Comparison of ENCODE assay signal across 22 cellular contexts in the genomic region with DNA sequence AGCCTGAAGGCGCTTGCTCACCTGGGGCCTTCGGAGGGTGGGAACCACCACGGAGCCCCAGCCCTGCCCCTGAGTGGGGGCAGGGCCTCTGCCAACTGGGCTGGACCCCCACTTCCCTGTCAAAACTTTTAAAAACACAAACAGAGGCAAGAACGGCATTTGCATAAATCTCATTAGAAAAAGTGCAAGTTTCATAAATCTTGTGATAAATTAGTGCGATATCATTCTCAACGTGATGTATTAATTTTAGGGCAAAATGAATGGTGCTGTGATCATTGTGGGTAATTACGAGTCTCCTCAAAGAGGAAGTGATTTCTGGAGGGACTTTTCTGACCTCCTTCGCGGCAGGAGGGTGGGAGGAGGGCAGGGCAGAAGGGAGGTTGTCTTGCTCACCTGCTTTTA.
DNase-seq lines count a peak whose midpoint lies in the region; ATAC-seq, FAIRE-seq and TF ChIP-seq lines count a peak whose summit lies in the region.
"Had no signal": no experiment of that assay in that cellular context is flagged by ENCODE, and none has a peak within 500 bp of the region (broad histone marks: within the 10 kb centered on the region; RNA-seq: fewer than 3 reads in every experiment).

No MANE protein-coding gene starts in this region.

- DNase-seq in GM12891 (ENCODE audit: insufficient read length, low spot score) (peak; percentile 40), NB4 (ENCODE audit: low read depth) (peak; percentile 42), memory B cell (ENCODE audit: low spot score in 2 of 2) (peak; percentile 20 to 62), NCI-H1436 treated with DMSO at 0.1 percent for 48 hours (lab: John Stamatoyannopoulos, UW) (no peak), cerebellar nuclear complex (lab: John Stamatoyannopoulos, UW) (no peak)
- DNase-seq: AML-193; COR-L47; H9; KG1; mammary epithelial cell; NCI-H2227 treated with DMSO at 0.1 percent for 48 hours; Right ventricle myocardium superior; stimulated activated CD4-positive, alpha-beta T cell treated with anti-CD3 and anti-CD28 coated beads, Interleukin-4, amount 100 ng/mL, for 1 hour had no signal

- H3K36me3 Mint-ChIP-seq in memory B cell, result no peaks in the 10 kb centered on the region
- H3K36me3 Mint-ChIP-seq: natural killer cell treated with Interleukin-12 subunit alpha and Interleukin-12 subunit beta and Interleukin-15 and Interleukin-18, amount 100 ng/mL, for 72 hours; WTC11 had no signal

- peaks cover 11% of the 10 kb centered on the region for H3K4me1 Mint-ChIP-seq in memory B cell

- TF ChIP-seq POLR2A in GM12891 (IDR thresholded peaks at IDR 0.05; ENCODE audit: low read depth, low read length), result no peak
- TF ChIP-seq POLR2A in NB4 (IDR thresholded peaks at IDR 0.05; ENCODE audit: extremely low read depth, insufficient read length), result no peak

- H3K4me3 ChIP-seq in NB4 (ENCODE audit: low read depth, low read length), result no peak overlapping the region
- H3K4me3 ChIP-seq: skin epidermis had no signal

- peaks cover 5% of the 10 kb centered on the region for H3K27me3 Mint-ChIP-seq in memory B cell

- no peak overlapping the region for H3K4me3 Mint-ChIP-seq in memory B cell
- H3K4me3 Mint-ChIP-seq: H9; natural killer cell treated with Interleukin-12 subunit alpha and Interleukin-12 subunit beta and Interleukin-15 and Interleukin-18, amount 100 ng/mL, for 72 hours; T-helper 1 cell treated with Interleukin-12 subunit alpha and Interleukin-12 subunit beta and Interleukin-4 antibody, amounts not matched to agents 30 μg/mL and 1 μg/mL, for 36 hours; WTC11 had no signal

- peak overlapping the region; percentile 84 for H3K27ac Mint-ChIP-seq in memory B cell
- H3K27ac Mint-ChIP-seq: H9; natural killer cell treated with Interleukin-12 subunit alpha and Interleukin-12 subunit beta and Interleukin-15 and Interleukin-18, amount 100 ng/mL, for 72 hours; T-helper 1 cell treated with Interleukin-12 subunit alpha and Interleukin-12 subunit beta and Interleukin-4 antibody, amounts not matched to agents 30 μg/mL and 1 μg/mL, for 36 hours; WTC11 had no signal

- no peak for TF ChIP-seq CTCF in NB4 (IDR thresholded peaks at IDR 0.05; ENCODE audit: low read depth, low read length)

- ATAC-seq in GM18909 (IDR thresholded peaks at IDR 0.05; ENCODE audit: poor library complexity, unreplicated experiment) (peak; percentile 58), memory B cell (ENCODE audit: low read depth) (peak; percentile 97), GM18519 (IDR thresholded peaks at IDR 0.05; ENCODE audit: low FRiP score, unreplicated experiment) (no peak), GM19395 (IDR thresholded peaks at IDR 0.05; ENCODE audit: unreplicated experiment) (no peak)
- ATAC-seq: natural killer cell treated with Interleukin-12 subunit alpha and Interleukin-12 subunit beta and Interleukin-15 and Interleukin-18, amount 100 ng/mL, for 72 hours; WTC11 had no signal

- FAIRE-seq in GM12891 (lab: Jason Lieb, UNC), result peak; percentile 45
- FAIRE-seq: endothelial cell of umbilical vein, kidney had no signal

- peaks cover 1% of the 10 kb centered on the region for H3K9me3 Mint-ChIP-seq in memory B cell
- H3K9me3 Mint-ChIP-seq: natural killer cell treated with Interleukin-12 subunit alpha and Interleukin-12 subunit beta and Interleukin-15 and Interleukin-18, amount 100 ng/mL, for 72 hours; T-helper 1 cell treated with Interleukin-12 subunit alpha and Interleukin-12 subunit beta and Interleukin-4 antibody, amounts not matched to agents 30 μg/mL and 1 μg/mL, for 36 hours had no signal

TF ChIP-seq in GM12891, 5 proteins besides CTCF, POLR2A, EP300 and RAD21:
- TF ChIP-seq POU2F2 (IDR thresholded peaks at IDR 0.05; ENCODE audit: low read depth, low read length), result no peak
- TF ChIP-seq POLR2AphosphoS5 (IDR thresholded peaks at IDR 0.05; ENCODE audit: low read depth, low read length), result no peak
- TF ChIP-seq SPI1 (IDR thresholded peaks at IDR 0.05; ENCODE audit: low read depth, low read length), result peak; percentile 98
- no peak for TF ChIP-seq PAX5 (IDR thresholded peaks at IDR 0.05; ENCODE audit: insufficient read depth, low read length, severe bottlenecking)
- no peak for TF ChIP-seq TAF1 (IDR thresholded peaks at IDR 0.05; ENCODE audit: low read depth, low read length)

Comparison
In these comparisons a context has a peak if more than half of its experiments do, and no peak if none do; other contexts are left out.
1. DNase-seq: peak in GM12891 (single experiment), NB4 (single experiment) and memory B cell (2 of 2); none in NCI-H1436 treated with DMSO at 0.1 percent for 48 hours (single experiment) and cerebellar nuclear complex (0 of 2).
2. ATAC-seq: peak in GM18909 (single experiment) and memory B cell (single experiment); none in GM18519 (single experiment) and GM19395 (single experiment).